Comparison of ENCODE assay signal across 8 cellular contexts in genomic region chr17:4833178-4833940, GRCh38. TPM values are rescaled to one million over a fixed set of nuclear protein-coding genes. Genes with fewer than 3 reads are reported as not detected.
DNase-seq lines count a peak whose midpoint lies in the region; ATAC-seq and TF ChIP-seq lines count a peak whose summit lies in the region.

Gene MINK1, plus strand, starts transcription at chr17:4833340. Its CDS starts 244 bp downstream, at chr17:4833584.

- H3K4me1 ChIP-seq in adrenal gland (replicated peaks in 1 of 2): peaks cover 35 to 45% of the 10 kb centered on the region in 2 donors
- H3K4me1 ChIP-seq in heart left ventricle: peaks cover 4 to 49% (median 39%) of the 10 kb centered on the region in 12 donors
- H3K4me1 ChIP-seq in upper lobe of left lung: peaks cover 25 to 52% (median 39%) of the 10 kb centered on the region in 4 donors

- H3K36me3 ChIP-seq in adrenal gland (replicated peaks in 1 of 2) (no peaks in the 10 kb centered on the region), heart left ventricle (peaks cover 0 to 7% (median 0%) of the 10 kb centered on the region in 9 donors), upper lobe of left lung (peaks cover 0 to 6% (median 0%) of the 10 kb centered on the region in 4 donors)

- WGBS in adrenal gland, 4 donors: 0 to 2% (median 1%) methylated on average over 12 to 91 of the region's 91 CpGs
- WGBS in heart left ventricle, 4 donors: 0 to 1% (median 0%) methylated on average over 68 to 91 of the region's 91 CpGs
- 1% methylated on average over 23 to 29 of the region's 91 CpGs for WGBS in upper lobe of left lung, 2 donors

- H3K9me3 ChIP-seq in adrenal gland (replicated peaks in 1 of 3) (no peaks in the 10 kb centered on the region), heart left ventricle (no peaks in the 10 kb centered on the region), upper lobe of left lung (no peaks in the 10 kb centered on the region)

- no peak for TF ChIP-seq CTCF in GM12865 (IDR thresholded peaks at IDR 0.05; ENCODE audit: insufficient read depth, low read depth, low read length, missing control alignments)
- no peak for TF ChIP-seq CTCF in adrenal gland (IDR thresholded peaks at IDR 0.05)
- TF ChIP-seq CTCF in heart left ventricle (IDR thresholded peaks at IDR 0.05): peak in 1 of 12 donors; percentile 8
- peak in 3 of 6 experiments; percentile 6 to 39 (median 8) for TF ChIP-seq CTCF in upper lobe of left lung (IDR thresholded peaks at IDR 0.05)

- ATAC-seq in HG02623 (IDR thresholded peaks at IDR 0.05; ENCODE audit: unreplicated experiment) (peak; percentile 81), heart left ventricle (peak; percentile 81 to 97 (median 96)), upper lobe of left lung (ENCODE audit: low FRiP score in 2 of 2) (peak; percentile 95 to 99)

- intact Hi-C loops in adrenal gland (cut with DNase I): no loop called here
- intact Hi-C loops in heart left ventricle (cut with DNase I): loop anchor here in 4 of 10 donors (1.0 to 10.0 kb wide), 6 partner anchors 27 to 51 kb away; partner anchors contain the start of genes PLD2 (in 1 of the 4) and PSMB6 (in 1 of the 4)
- intact Hi-C loops in posterior vena cava (cut with DNase I): no loop called here

- H3K4me3 ChIP-seq in GM12865 (ENCODE audit: low read depth, low read length): peak within 1 kb of the TSS; percentile 84
- peak within 1 kb of the TSS; percentile 66 to 86 (median 78) for H3K4me3 ChIP-seq in adrenal gland
- H3K4me3 ChIP-seq in heart left ventricle: peak within 1 kb of the TSS; percentile 59 to 99 (median 88)
- peak within 1 kb of the TSS; percentile 63 to 93 (median 74) for H3K4me3 ChIP-seq in upper lobe of left lung

- no peak for TF ChIP-seq EP300 in upper lobe of left lung (IDR thresholded peaks at IDR 0.05)

- H3K27me3 ChIP-seq in adrenal gland (no peaks in the 10 kb centered on the region), heart left ventricle (no peaks in the 10 kb centered on the region), upper lobe of left lung (no peaks in the 10 kb centered on the region)

- peak; percentile 97 for DNase-seq in GM12865 (ENCODE audit: low read depth)
- peak; percentile 92 for DNase-seq in NCI-H1105 treated with DMSO at 0.1 percent for 48 hours (lab: John Stamatoyannopoulos, UW)
- peak; percentile 77 to 96 (median 87) for DNase-seq in T-helper 1 cell
- peak; percentile 87 to 93 (median 89) for DNase-seq in adrenal gland
- DNase-seq in heart left ventricle: peak; percentile 89 to 96 (median 92)
- DNase-seq in posterior vena cava (ENCODE audit: low spot score): peak; percentile 96
- peak; percentile 90 to 98 for DNase-seq in upper lobe of left lung

- H3K27ac ChIP-seq in adrenal gland: peak within 1 kb of the TSS in 4 of 5 donors; percentile 82 to 96 (median 87)
- peak within 1 kb of the TSS; percentile 72 to 98 (median 90) for H3K27ac ChIP-seq in heart left ventricle
- H3K27ac ChIP-seq in upper lobe of left lung: peak within 1 kb of the TSS; percentile 83 to 97 (median 88)

- TF ChIP-seq POLR2A in adrenal gland (IDR thresholded peaks at IDR 0.05) (peak; percentile 57 to 88), heart left ventricle (IDR thresholded peaks at IDR 0.05) (peak; percentile 18 to 94), upper lobe of left lung (IDR thresholded peaks at IDR 0.05) (peak in 3 of 4 donors; percentile 46 to 92 (median 81))

RNA-seq across cellular contexts. Expression of gene MINK1, which starts in this region (rescaled TPM):
- 100 to 1,000 TPM in 1 of 8 donors, 10 to 100 TPM in 7; 44.3 to 130 (median 54.8) TPM for total RNA-seq in adrenal gland
- polyA plus RNA-seq in adrenal gland: 100 to 1,000 TPM in 1 of 3 donors, 10 to 100 TPM in 2; 35.1 to 135 (median 41.0) TPM
- total RNA-seq in heart left ventricle: 10 to 100 TPM; 23.1 to 55.8 (median 36.0) TPM
- 10 to 100 TPM; 24.8 to 28.4 TPM for polyA plus RNA-seq in heart left ventricle
- 10 to 100 TPM; 53.3 to 67.0 TPM for total RNA-seq in posterior vena cava
- total RNA-seq in upper lobe of left lung: 100 to 1,000 TPM in 4 of 6 donors, 10 to 100 TPM in 2; 52.3 to 311 (median 136) TPM

Comparison
In these comparisons a context has a peak if more than half of its experiments do, and no peak if none do; other contexts are left out.
1. Peak in every context shown above with its lines: DNase-seq, ATAC-seq, H3K4me3 ChIP-seq and H3K27ac ChIP-seq.